ENCODE assay signal across 10 cellular contexts in the genomic region with DNA sequence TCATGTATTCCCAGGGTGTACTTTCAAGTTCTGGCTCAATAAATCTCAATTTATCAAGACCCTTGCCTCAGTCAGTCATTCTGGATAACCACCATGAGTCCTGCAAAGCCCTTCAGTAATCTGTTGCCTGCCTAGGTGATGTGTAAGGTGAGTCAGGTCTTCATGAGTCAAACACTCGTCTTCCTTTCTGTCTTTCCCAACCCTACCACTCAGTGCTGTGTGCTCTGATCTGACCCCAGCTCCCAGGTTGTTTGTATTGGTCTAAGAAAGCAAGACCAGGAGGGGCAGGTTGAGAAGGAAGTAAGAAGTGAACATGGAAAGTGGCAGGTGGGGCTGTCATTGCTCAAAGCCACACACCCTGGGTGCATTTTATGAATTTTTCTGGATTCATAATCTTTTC. TPM values are rescaled to one million over a fixed set of nuclear protein-coding genes. Genes with fewer than 3 reads are reported as not detected.
"Had no signal": no experiment of that assay in that cellular context is flagged by ENCODE, and none has a peak within 500 bp of the region (broad histone marks: within the 10 kb centered on the region; RNA-seq: fewer than 3 reads in every experiment).

No MANE protein-coding gene starts in this region.

RNA-seq across cellular contexts. Expression of a gene that starts 18.2 kb away (rescaled TPM):
- total RNA-seq: activated CD8-positive, alpha-beta T cell treated with anti-CD3 and anti-CD28 coated beads for 36 hours; activated naive CD8-positive, alpha-beta T cell treated with anti-CD3 and anti-CD28 coated beads for 36 hours; activated T-cell treated with anti-CD3 and anti-CD28 coated beads, Interleukin-2, amount 50 U/mL, for 72 hours; activated T-helper 2 cell treated with anti-CD3 and anti-CD28 coated beads, Interferon-gamma antibody, Interleukin-2, Interleukin-4, amounts not matched to agents 10 μg/mL and 5 μg/mL and 100 μg/mL, durations not matched to agents 14 hours and 24 hours and 36 hours; chondrocyte; Right ventricle myocardium inferior; T-helper 1 cell treated with Interleukin-12 subunit alpha and Interleukin-12 subunit beta and Interleukin-4 antibody, amounts not matched to agents 30 ng/mL and 1 ng/mL, for 36 hours had no signal
- polyA plus RNA-seq: adipose tissue had no signal

RNA-seq across cellular contexts. Expression of a gene that starts 20.0 kb away (rescaled TPM):
- total RNA-seq: activated CD8-positive, alpha-beta T cell treated with anti-CD3 and anti-CD28 coated beads for 36 hours; activated naive CD8-positive, alpha-beta T cell treated with anti-CD3 and anti-CD28 coated beads for 36 hours; activated T-cell treated with anti-CD3 and anti-CD28 coated beads, Interleukin-2, amount 50 U/mL, for 72 hours; activated T-helper 2 cell treated with anti-CD3 and anti-CD28 coated beads, Interferon-gamma antibody, Interleukin-2, Interleukin-4, amounts not matched to agents 10 μg/mL and 5 μg/mL and 100 μg/mL, durations not matched to agents 14 hours and 24 hours and 36 hours; chondrocyte; LHCN-M2; Right ventricle myocardium inferior; T-helper 1 cell treated with Interleukin-12 subunit alpha and Interleukin-12 subunit beta and Interleukin-4 antibody, amounts not matched to agents 30 ng/mL and 1 ng/mL, for 36 hours had no signal
- polyA plus RNA-seq: adipose tissue, SK-N-SH had no signal

RNA-seq across cellular contexts. Expression of a gene that starts 39.3 kb away (rescaled TPM):
- total RNA-seq: activated CD8-positive, alpha-beta T cell treated with anti-CD3 and anti-CD28 coated beads for 36 hours; activated naive CD8-positive, alpha-beta T cell treated with anti-CD3 and anti-CD28 coated beads for 36 hours; activated T-cell treated with anti-CD3 and anti-CD28 coated beads, Interleukin-2, amount 50 U/mL, for 72 hours; activated T-helper 2 cell treated with anti-CD3 and anti-CD28 coated beads, Interferon-gamma antibody, Interleukin-2, Interleukin-4, amounts not matched to agents 10 μg/mL and 5 μg/mL and 100 μg/mL, durations not matched to agents 14 hours and 24 hours and 36 hours; chondrocyte; LHCN-M2; Right ventricle myocardium inferior; T-helper 1 cell treated with Interleukin-12 subunit alpha and Interleukin-12 subunit beta and Interleukin-4 antibody, amounts not matched to agents 30 ng/mL and 1 ng/mL, for 36 hours had no signal
- polyA plus RNA-seq: adipose tissue had no signal
